Comparison of ENCODE assay signal across 23 cellular contexts in the genomic region with DNA sequence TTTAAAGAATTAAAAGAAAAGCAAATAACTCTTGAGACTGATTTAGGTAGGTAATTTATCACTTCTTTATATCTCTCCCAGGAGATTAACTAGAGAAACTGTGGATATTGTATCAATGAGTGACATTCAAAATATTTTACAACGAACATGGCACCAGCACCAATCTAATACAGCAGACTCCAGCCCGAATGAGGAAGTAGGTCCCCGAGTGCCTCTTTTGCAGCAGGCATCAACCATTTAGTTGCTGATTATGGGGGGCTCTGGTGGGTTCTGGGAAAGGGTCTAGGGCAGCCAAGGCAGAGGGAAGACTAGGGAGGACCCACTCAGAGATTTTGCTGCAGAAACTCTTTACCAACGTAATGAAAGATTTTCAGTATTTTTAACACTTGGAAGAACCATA.
"Had no signal": no experiment of that assay in that cellular context is flagged by ENCODE, and none has a peak within 500 bp of the region (broad histone marks: within the 10 kb centered on the region; RNA-seq: fewer than 3 reads in every experiment).

No MANE protein-coding gene starts in this region.

- ATAC-seq: activated T-cell treated with anti-CD3 and anti-CD28 coated beads, Interleukin-2, amount 50 U/mL, for 72 hours; gastrocnemius medialis; natural killer cell treated with Interleukin-12 subunit alpha and Interleukin-12 subunit beta and Interleukin-15 and Interleukin-18, amount 100 ng/mL, for 72 hours; psoas muscle had no signal

- H3K4me3 ChIP-seq: coronary artery, esophagus squamous epithelium, gastrocnemius medialis, left ventricle myocardium inferior, psoas muscle, right atrium auricular region, spleen, thoracic aorta, upper lobe of left lung had no signal

- H3K27ac ChIP-seq: coronary artery, esophagus squamous epithelium, gastrocnemius medialis, left ventricle myocardium inferior, psoas muscle, right atrium auricular region, spleen, thoracic aorta, upper lobe of left lung had no signal

- H3K27me3 ChIP-seq: esophagus squamous epithelium, gastrocnemius medialis, right atrium auricular region, upper lobe of left lung had no signal

- DNase-seq: activated B cell treated with CpG ODN at 0.5 μM for 24 hours; activated CD4-positive, alpha-beta memory T cell treated with anti-CD3 and anti-CD28 coated beads for 36 hours; activated CD4-positive, alpha-beta T cell treated with anti-CD3 and anti-CD28 coated beads for 4 hours; activated effector memory CD4-positive, alpha-beta T cell treated with Interleukin-2 at 50 U/mL for 16 hours; activated naive CD4-positive, alpha-beta T cell treated with anti-CD3 and anti-CD28 coated beads for 36 hours; activated naive CD8-positive, alpha-beta T cell treated with anti-CD3 and anti-CD28 coated beads, Interleukin-2, amount 10 ng/mL, durations not matched to agents 7 days and 5 days; activated T-cell treated with anti-CD3 and anti-CD28 coated beads, Interleukin-2, amount 50 U/mL, for 72 hours; amygdala; cerebellar nuclear complex; endodermal cell; esophagus squamous epithelium; gastrocnemius medialis; hippocampal formation; left ventricle myocardium inferior; psoas muscle; spleen; stimulated activated CD4-positive, alpha-beta T cell treated with anti-CD3 and anti-CD28 coated beads, Interleukin-4, amount 100 ng/mL, for 1 hour; stimulated activated naive CD4-positive, alpha-beta T cell treated with Interleukin-2 at 50 U/mL for 16 hours; upper lobe of left lung had no signal
